ENCODE assay signal across 12 cellular contexts in genomic region chr19:19352823-19353222, GRCh38. TPM values are rescaled to one million over a fixed set of nuclear protein-coding genes. Genes with fewer than 3 reads are reported as not detected.
DNase-seq lines count a peak whose midpoint lies in the region; ATAC-seq and TF ChIP-seq lines count a peak whose summit lies in the region.
"Had no signal": no experiment of that assay in that cellular context is flagged by ENCODE, and none has a peak within 500 bp of the region (broad histone marks: within the 10 kb centered on the region; RNA-seq: fewer than 3 reads in every experiment).

No MANE protein-coding gene starts in this region.

- no peak overlapping the region for H3K4me3 Mint-ChIP-seq in activated naive CD4-positive, alpha-beta T cell treated with anti-CD3 and anti-CD28 coated beads for 36 hours
- no peak overlapping the region for H3K4me3 Mint-ChIP-seq in chondrocyte (ENCODE audit: unreplicated experiment)
- H3K4me3 Mint-ChIP-seq in stimulated activated naive B cell treated with anti-CD40 and anti-IgM and Interleukin-4, amounts not matched to agents 10 μg/mL and 1 μg/mL and 100 μg/mL, for 72 hours: no peak overlapping the region
- H3K4me3 Mint-ChIP-seq: B cell; CD4-positive, alpha-beta memory T cell; GM23338 had no signal

- POLR2A ChIA-PET in RWPE1 (lab: Yijun Ruan, JAX; ENCODE audit: low non-redundant PET): no interaction called here

- peak overlapping the region; percentile 18 for H3K27ac Mint-ChIP-seq in activated naive CD4-positive, alpha-beta T cell treated with anti-CD3 and anti-CD28 coated beads for 36 hours
- H3K27ac Mint-ChIP-seq in chondrocyte (ENCODE audit: unreplicated experiment): peak overlapping the region; percentile 9
- H3K27ac Mint-ChIP-seq in stimulated activated naive B cell treated with anti-CD40 and anti-IgM and Interleukin-4, amounts not matched to agents 10 μg/mL and 1 μg/mL and 100 μg/mL, for 72 hours: peak overlapping the region; percentile 51
- H3K27ac Mint-ChIP-seq: B cell, GM23338 had no signal

- CTCF ChIA-PET in activated naive CD4-positive, alpha-beta T cell treated with anti-CD3 and anti-CD28 coated beads for 36 hours (lab: Charles Lee): no interaction called here
- CTCF ChIA-PET in RWPE1 (lab: Yijun Ruan, JAX): interaction anchor here (0.6 kb wide), 1 partner anchor 11 kb away, joined by 3 read pairs; no protein-coding TSS in a partner anchor

- peaks cover 15% of the 10 kb centered on the region for H3K36me3 Mint-ChIP-seq in activated naive CD4-positive, alpha-beta T cell treated with anti-CD3 and anti-CD28 coated beads for 36 hours (ENCODE audit: low read depth)
- peaks cover 23% of the 10 kb centered on the region for H3K36me3 Mint-ChIP-seq in chondrocyte (ENCODE audit: low read depth)
- H3K36me3 Mint-ChIP-seq in stimulated activated naive B cell treated with anti-CD40 and anti-IgM and Interleukin-4, amounts not matched to agents 10 μg/mL and 1 μg/mL and 100 μg/mL, for 72 hours: peaks cover 42 to 45% of the 10 kb centered on the region in 2 donors

- no peaks in the 10 kb centered on the region for H3K9me3 Mint-ChIP-seq in activated naive CD4-positive, alpha-beta T cell treated with anti-CD3 and anti-CD28 coated beads for 36 hours
- H3K9me3 Mint-ChIP-seq in chondrocyte (ENCODE audit: low read depth): no peaks in the 10 kb centered on the region
- H3K9me3 Mint-ChIP-seq in stimulated activated naive B cell treated with anti-CD40 and anti-IgM and Interleukin-4, amounts not matched to agents 10 μg/mL and 1 μg/mL and 100 μg/mL, for 72 hours: no peaks in the 10 kb centered on the region
- H3K9me3 Mint-ChIP-seq: CD4-positive, alpha-beta memory T cell; GM23338 had no signal

- no peak for ATAC-seq in stimulated activated naive B cell treated with anti-CD40 and anti-IgM and Interleukin-4, amounts not matched to agents 10 μg/mL and 1 μg/mL and 100 μg/mL, for 72 hours (replicated peaks)
- no peak for ATAC-seq in HG02885 (IDR thresholded peaks at IDR 0.05; ENCODE audit: poor library complexity, unreplicated experiment)
- ATAC-seq: GM23338 had no signal

- H3K4me1 Mint-ChIP-seq in activated naive CD4-positive, alpha-beta T cell treated with anti-CD3 and anti-CD28 coated beads for 36 hours (ENCODE audit: low read depth): no peaks in the 10 kb centered on the region
- H3K4me1 Mint-ChIP-seq in chondrocyte (ENCODE audit: low read depth): no peaks in the 10 kb centered on the region
- peaks cover 0 to 7% of the 10 kb centered on the region in 2 donors for H3K4me1 Mint-ChIP-seq in stimulated activated naive B cell treated with anti-CD40 and anti-IgM and Interleukin-4, amounts not matched to agents 10 μg/mL and 1 μg/mL and 100 μg/mL, for 72 hours
- H3K4me1 Mint-ChIP-seq: B cell, GM23338 had no signal

- peak overlapping the region; percentile 3; the same call in 1 of the 2 replicates for H3K27ac ChIP-seq in RWPE1

- TF ChIP-seq CTCF in RWPE1 (conservative IDR thresholded peaks at IDR 0.05; ENCODE audit: low read depth) (no peak), chondrocyte (IDR thresholded peaks at IDR 0.05) (no peak)

- intact Hi-C loops in activated naive CD4-positive, alpha-beta T cell treated with anti-CD3 and anti-CD28 coated beads for 36 hours (cut with micrococcal nuclease): no loop called here

- no peaks in the 10 kb centered on the region for H3K27me3 Mint-ChIP-seq in activated naive CD4-positive, alpha-beta T cell treated with anti-CD3 and anti-CD28 coated beads for 36 hours (ENCODE audit: low read depth)
- no peaks in the 10 kb centered on the region for H3K27me3 Mint-ChIP-seq in chondrocyte (ENCODE audit: low read depth)
- H3K27me3 Mint-ChIP-seq in stimulated activated naive B cell treated with anti-CD40 and anti-IgM and Interleukin-4, amounts not matched to agents 10 μg/mL and 1 μg/mL and 100 μg/mL, for 72 hours: no peaks in the 10 kb centered on the region
- H3K27me3 Mint-ChIP-seq: B cell; CD4-positive, alpha-beta memory T cell had no signal

- no peak for DNase-seq in activated naive CD4-positive, alpha-beta T cell treated with anti-CD3 and anti-CD28 coated beads for 36 hours
- no peak for DNase-seq in activated naive CD4-positive, alpha-beta T cell treated with Interleukin-2 at 50 U/mL for 16 hours
- no peak for DNase-seq in RWPE1 (ENCODE audit: low spot score)
- no peak for DNase-seq in chondrocyte (ENCODE audit: low spot score)
- DNase-seq in stimulated activated naive B cell treated with anti-CD40 and anti-IgM and Interleukin-4, amounts not matched to agents 10 μg/mL and 1 μg/mL and 100 μg/mL, for 72 hours: no peak
- DNase-seq in NCI-H1694 treated with DMSO at 0.1 percent for 48 hours (lab: John Stamatoyannopoulos, UW): no peak
- DNase-seq: C1 segment of cervical spinal cord; CD4-positive, alpha-beta memory T cell; DMS79 had no signal

RNA-seq across cellular contexts. Expression of gene MAU2, which starts 32.2 kb away (rescaled TPM):
- 10 to 100 TPM; 38.6 to 42.5 TPM for total RNA-seq in activated naive CD4-positive, alpha-beta T cell treated with anti-CD3 and anti-CD28 coated beads for 36 hours
- 41.7 to 54.0 TPM (median 45.4 TPM) in 3 replicates for total RNA-seq in chondrocyte

RNA-seq across cellular contexts. Expression of gene SUGP1, which starts 32.5 kb away (rescaled TPM):
- 10 to 100 TPM; 31.7 to 32.4 TPM for total RNA-seq in activated naive CD4-positive, alpha-beta T cell treated with anti-CD3 and anti-CD28 coated beads for 36 hours
- 40.7 to 50.1 TPM (median 45.0 TPM) in 3 replicates for total RNA-seq in chondrocyte

RNA-seq across cellular contexts. Expression of gene GATAD2A, which starts 52.7 kb away (rescaled TPM):
- 100 to 1,000 TPM in 1 of 2 experiments, 10 to 100 TPM in 1; 91.2 to 100 TPM for total RNA-seq in activated naive CD4-positive, alpha-beta T cell treated with anti-CD3 and anti-CD28 coated beads for 36 hours
- total RNA-seq in chondrocyte: 68.9 to 83.7 TPM (median 82.6 TPM) in 3 replicates
